8 cellular contexts compared by ENCODE assay signal in the genomic region with DNA sequence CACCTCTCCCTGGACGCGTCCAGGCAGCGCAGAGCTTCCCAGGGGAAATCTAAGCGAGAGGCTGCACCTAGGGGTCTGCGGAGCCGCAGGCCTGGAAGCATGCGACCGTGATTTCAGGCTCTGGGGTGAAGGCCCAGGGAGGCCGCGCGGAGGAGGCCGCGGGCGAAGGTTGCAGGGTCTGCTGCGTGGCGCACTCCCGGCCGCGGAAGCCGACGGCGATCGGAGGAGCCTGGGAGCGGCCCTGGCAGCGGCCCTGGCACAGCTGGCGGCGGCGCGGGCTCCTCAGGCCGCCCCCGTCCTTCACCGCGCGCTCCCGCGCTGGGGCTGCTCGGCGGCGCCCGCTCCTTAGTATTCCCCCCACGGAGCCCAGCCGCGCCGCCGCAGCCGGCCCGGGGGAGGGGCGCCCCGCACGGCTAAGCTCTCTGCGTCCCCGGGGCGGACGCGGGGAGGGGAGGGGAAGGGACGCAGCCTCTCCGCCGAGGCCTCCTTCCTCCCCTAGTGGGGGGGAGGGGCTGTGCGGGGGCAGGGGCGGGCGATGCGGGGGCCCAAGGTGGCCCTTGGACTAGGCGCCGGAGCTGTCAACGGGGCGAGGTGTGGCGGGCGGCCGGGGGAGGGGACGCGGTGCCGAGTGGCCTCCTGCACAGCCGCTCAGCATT. TPM values are rescaled to one million over a fixed set of nuclear protein-coding genes. Genes with fewer than 3 reads are reported as not detected.
A peak's percentile ranks its signal among the peaks of the same experiment; 100 is the strongest.
DNase-seq lines count a peak whose midpoint lies in the region; ATAC-seq and TF ChIP-seq lines count a peak whose summit lies in the region.

No MANE protein-coding gene starts in this region.

- H3K27me3 Mint-ChIP-seq in activated naive CD4-positive, alpha-beta T cell treated with anti-CD3 and anti-CD28 coated beads, Interleukin-2, amount 50 U/mL, for 24 hours, result peaks cover 19% of the 10 kb centered on the region
- peaks cover 65% of the 10 kb centered on the region for H3K27me3 Mint-ChIP-seq in activated naive CD4-positive, alpha-beta T cell treated with anti-CD3 and anti-CD28 coated beads, Interleukin-2, amount 10 ng/mL, durations not matched to agents 7 days and 5 days

- H3K27ac ChIP-seq in upper lobe of right lung, result peak overlapping the region; percentile 66

- no peaks in the 10 kb centered on the region for H3K36me3 ChIP-seq in mucosa of descending colon (ENCODE audit: low read depth)
- H3K36me3 ChIP-seq in upper lobe of right lung, result peaks cover 22% of the 10 kb centered on the region

- intact Hi-C loops in mucosa of descending colon (cut with DNase I, micrococcal nuclease) (no loop called here), upper lobe of right lung (cut with DNase I) (no loop called here)

- peaks cover 25% of the 10 kb centered on the region for H3K4me1 ChIP-seq in mucosa of descending colon (ENCODE audit: low read depth)
- H3K4me1 ChIP-seq in upper lobe of right lung, result peaks cover 3% of the 10 kb centered on the region

- peaks cover 2% of the 10 kb centered on the region for H3K36me3 Mint-ChIP-seq in activated naive CD4-positive, alpha-beta T cell treated with anti-CD3 and anti-CD28 coated beads, Interleukin-2, amount 50 U/mL, for 24 hours
- no peaks in the 10 kb centered on the region for H3K36me3 Mint-ChIP-seq in activated naive CD4-positive, alpha-beta T cell treated with anti-CD3 and anti-CD28 coated beads, Interleukin-2, amount 10 ng/mL, durations not matched to agents 7 days and 5 days
- H3K36me3 Mint-ChIP-seq in stimulated activated effector memory CD8-positive, alpha-beta T cell treated with anti-CD3 and anti-CD28 coated beads, Interleukin-12 subunit alpha, Interleukin-12 subunit beta, amount 100 ng/mL, for 72 hours, result no peaks in the 10 kb centered on the region

- peaks cover 9% of the 10 kb centered on the region for H3K4me1 Mint-ChIP-seq in activated naive CD4-positive, alpha-beta T cell treated with anti-CD3 and anti-CD28 coated beads, Interleukin-2, amount 50 U/mL, for 24 hours
- peaks cover 5% of the 10 kb centered on the region for H3K4me1 Mint-ChIP-seq in activated naive CD4-positive, alpha-beta T cell treated with anti-CD3 and anti-CD28 coated beads, Interleukin-2, amount 10 ng/mL, durations not matched to agents 7 days and 5 days
- H3K4me1 Mint-ChIP-seq in stimulated activated effector memory CD8-positive, alpha-beta T cell treated with anti-CD3 and anti-CD28 coated beads, Interleukin-12 subunit alpha, Interleukin-12 subunit beta, amount 100 ng/mL, for 72 hours, result peaks cover 10% of the 10 kb centered on the region

- no peaks in the 10 kb centered on the region for H3K27me3 ChIP-seq in upper lobe of right lung

- CTCF ChIA-PET in activated naive CD4-positive, alpha-beta T cell treated with anti-CD3 and anti-CD28 coated beads, Interleukin-2, amount 10 ng/mL, durations not matched to agents 7 days and 5 days (lab: Charles Lee), result interaction anchor here (0.6 to 1.9 kb wide), 4 partner anchors 10 to 151 kb away, joined by 3 to 7 read pairs (median 3); no protein-coding TSS in a partner anchor

- H3K4me3 Mint-ChIP-seq in activated naive CD4-positive, alpha-beta T cell treated with anti-CD3 and anti-CD28 coated beads, Interleukin-2, amount 50 U/mL, for 24 hours, result peak overlapping the region; percentile 78
- H3K4me3 Mint-ChIP-seq in activated naive CD4-positive, alpha-beta T cell treated with anti-CD3 and anti-CD28 coated beads, Interleukin-2, amount 10 ng/mL, durations not matched to agents 7 days and 5 days, result no peak overlapping the region
- no peak overlapping the region for H3K4me3 Mint-ChIP-seq in stimulated activated effector memory CD8-positive, alpha-beta T cell treated with anti-CD3 and anti-CD28 coated beads, Interleukin-12 subunit alpha, Interleukin-12 subunit beta, amount 100 ng/mL, for 72 hours

- H3K9me3 ChIP-seq in mucosa of descending colon (no peaks in the 10 kb centered on the region), upper lobe of right lung (no peaks in the 10 kb centered on the region)

- ATAC-seq in mucosa of descending colon (peak; percentile 52), upper lobe of right lung (peak; percentile 51), HG02571 (IDR thresholded peaks at IDR 0.05; ENCODE audit: unreplicated experiment) (no peak), GM21576 (IDR thresholded peaks at IDR 0.05; ENCODE audit: unreplicated experiment) (no peak)
- no peak for ATAC-seq in stimulated activated effector memory CD8-positive, alpha-beta T cell treated with anti-CD3 and anti-CD28 coated beads, Interleukin-12 subunit alpha, Interleukin-12 subunit beta, amount 100 ng/mL, for 72 hours

- peak overlapping the region; percentile 66 for H3K4me3 ChIP-seq in epithelial cell of proximal tubule (ENCODE audit: low read depth, low read length)
- H3K4me3 ChIP-seq in mucosa of descending colon, result peak overlapping the region; percentile 9
- H3K4me3 ChIP-seq in upper lobe of right lung, result peak overlapping the region; percentile 48

- no peaks in the 10 kb centered on the region for H3K9me3 Mint-ChIP-seq in activated naive CD4-positive, alpha-beta T cell treated with anti-CD3 and anti-CD28 coated beads, Interleukin-2, amount 50 U/mL, for 24 hours
- no peaks in the 10 kb centered on the region for H3K9me3 Mint-ChIP-seq in activated naive CD4-positive, alpha-beta T cell treated with anti-CD3 and anti-CD28 coated beads, Interleukin-2, amount 10 ng/mL, durations not matched to agents 7 days and 5 days
- H3K9me3 Mint-ChIP-seq in stimulated activated effector memory CD8-positive, alpha-beta T cell treated with anti-CD3 and anti-CD28 coated beads, Interleukin-12 subunit alpha, Interleukin-12 subunit beta, amount 100 ng/mL, for 72 hours, result no peaks in the 10 kb centered on the region

- DNase-seq in activated naive CD4-positive, alpha-beta T cell treated with anti-CD3 and anti-CD28 coated beads, Interleukin-2, amount 10 ng/mL, durations not matched to agents 7 days and 5 days, result no peak
- DNase-seq in epithelial cell of proximal tubule (ENCODE audit: low read depth), result no peak
- DNase-seq in mucosa of descending colon, result peak in 2 of 3 donors; percentile 55 to 63
- no peak for DNase-seq in upper lobe of right lung
- DNase-seq in stimulated activated effector memory CD8-positive, alpha-beta T cell treated with anti-CD3 and anti-CD28 coated beads, Interleukin-12 subunit alpha, Interleukin-12 subunit beta, amount 100 ng/mL, for 72 hours (ENCODE audit: low spot score in 2 of 2), result no peak

- no peak overlapping the region for H3K27ac Mint-ChIP-seq in activated naive CD4-positive, alpha-beta T cell treated with anti-CD3 and anti-CD28 coated beads, Interleukin-2, amount 50 U/mL, for 24 hours
- no peak overlapping the region for H3K27ac Mint-ChIP-seq in activated naive CD4-positive, alpha-beta T cell treated with anti-CD3 and anti-CD28 coated beads, Interleukin-2, amount 10 ng/mL, durations not matched to agents 7 days and 5 days
- H3K27ac Mint-ChIP-seq in stimulated activated effector memory CD8-positive, alpha-beta T cell treated with anti-CD3 and anti-CD28 coated beads, Interleukin-12 subunit alpha, Interleukin-12 subunit beta, amount 100 ng/mL, for 72 hours, result no peak overlapping the region

- TF ChIP-seq CTCF in epithelial cell of proximal tubule (conservative IDR thresholded peaks at IDR 0.05; ENCODE audit: low read depth, low read length) (no peak), mucosa of descending colon (IDR thresholded peaks at IDR 0.05) (no peak), upper lobe of right lung (IDR thresholded peaks at IDR 0.05) (no peak)

RNA-seq across cellular contexts. Expression of a gene that starts 21.9 kb away (rescaled TPM):
- total RNA-seq in epithelial cell of proximal tubule (0.07 and 0.92 TPM in 2 replicates), mucosa of descending colon (10 to 100 TPM; 14.1 to 57.2 (median 33.6) TPM), upper lobe of right lung (7.8 TPM)

Comparison
In these comparisons a context has a peak if more than half of its experiments do, and no peak if none do; other contexts are left out.
1. DNase-seq: peak in mucosa of descending colon (2 of 3); none in activated naive CD4-positive, alpha-beta T cell treated with anti-CD3 and anti-CD28 coated beads, Interleukin-2, amount 10 ng/mL, durations not matched to agents 7 days and 5 days (single experiment), epithelial cell of proximal tubule (single experiment), upper lobe of right lung (single experiment) and stimulated activated effector memory CD8-positive, alpha-beta T cell treated with anti-CD3 and anti-CD28 coated beads, Interleukin-12 subunit alpha, Interleukin-12 subunit beta, amount 100 ng/mL, for 72 hours (0 of 2).
2. H3K4me3 ChIP-seq: peak in every context shown above with its lines; median percentile 66 in epithelial cell of proximal tubule; 48 in upper lobe of right lung; 9 in mucosa of descending colon.
3. ATAC-seq: peak in mucosa of descending colon (single experiment) and upper lobe of right lung (single experiment); none in HG02571 (single experiment), stimulated activated effector memory CD8-positive, alpha-beta T cell treated with anti-CD3 and anti-CD28 coated beads, Interleukin-12 subunit alpha, Interleukin-12 subunit beta, amount 100 ng/mL, for 72 hours (single experiment) and GM21576 (single experiment).